7 cellular contexts compared by ENCODE assay signal in genomic region chr19:18637644-18638630, GRCh38. TPM values are rescaled to one million over a fixed set of nuclear protein-coding genes. Genes with fewer than 3 reads are reported as not detected.
DNase-seq lines count a peak whose midpoint lies in the region; ATAC-seq, FAIRE-seq and TF ChIP-seq lines count a peak whose summit lies in the region.

No MANE protein-coding gene starts in this region.

- peak; percentile 84 for FAIRE-seq in G401.6 (lab: Jason Lieb, UNC)

- H3K4me3 Mint-ChIP-seq in mesothelial cell of epicardium: peak overlapping the region; percentile 82

- H3K27me3 Mint-ChIP-seq in mesothelial cell of epicardium (ENCODE audit: low read depth): peaks cover 10% of the 10 kb centered on the region

- peak overlapping the region; percentile 95 for H3K4me3 ChIP-seq in LNCaP clone FGC (ENCODE audit: low read depth, low read length)
- peak overlapping the region; percentile 71 for H3K4me3 ChIP-seq in brain microvascular endothelial cell (ENCODE audit: low read depth, low read length)

- TF ChIP-seq CTCF in LNCaP clone FGC (IDR thresholded peaks at IDR 0.05; ENCODE audit: control insufficient read depth, extremely low read depth, insufficient read depth) (no peak), brain microvascular endothelial cell (IDR thresholded peaks at IDR 0.05; ENCODE audit: low read depth, low read length, missing control alignments) (no peak), mesothelial cell of epicardium (IDR thresholded peaks at IDR 0.05; ENCODE audit: unreplicated experiment) (no peak)

- in situ Hi-C loops in brain microvascular endothelial cell (cut with HindIII; ENCODE audit: low pct_ligation_motif_present, low sequenced_read_pairs): no loop called here

- no peaks in the 10 kb centered on the region for H3K36me3 ChIP-seq in brain microvascular endothelial cell (replicated peaks)

- H3K27ac ChIP-seq in brain microvascular endothelial cell: no peak overlapping the region

- DNase-seq in LNCaP clone FGC (ENCODE audit: low read depth): peak; percentile 65
- no peak for DNase-seq in brain microvascular endothelial cell
- no peak for DNase-seq in mesothelial cell of epicardium (ENCODE audit: low spot score in 2 of 2, unreplicated experiment in 2 of 2)
- no peak for DNase-seq in SW 1271 (lab: John Stamatoyannopoulos, UW)
- no peak for DNase-seq in sciatic nerve (ENCODE audit: low spot score)
- no peak for DNase-seq in NCI-H187 (lab: John Stamatoyannopoulos, UW)

- ATAC-seq in sciatic nerve: no peak

- H3K9me3 Mint-ChIP-seq in mesothelial cell of epicardium: no peaks in the 10 kb centered on the region

- H3K4me1 Mint-ChIP-seq in mesothelial cell of epicardium: peaks cover 13% of the 10 kb centered on the region

- no peaks in the 10 kb centered on the region for H3K36me3 Mint-ChIP-seq in mesothelial cell of epicardium

- no peaks in the 10 kb centered on the region for H3K27me3 ChIP-seq in brain microvascular endothelial cell (replicated peaks)

- peak overlapping the region; percentile 43 for H3K27ac Mint-ChIP-seq in mesothelial cell of epicardium

- intact Hi-C loops in sciatic nerve (cut with DNase I): loop anchor here (10.0 kb wide), 1 partner anchor 303 kb away; no protein-coding TSS in a partner anchor

RNA-seq across cellular contexts. Expression of gene KLHL26, which starts 1.1 kb away (rescaled TPM):
- total RNA-seq in mesothelial cell of epicardium (12.0 to 13.2 TPM (median 12.6 TPM) in 3 replicates), sciatic nerve (26.1 TPM)

RNA-seq across cellular contexts. Expression of gene TMEM59L, which starts 25.3 kb away (rescaled TPM):
- total RNA-seq in mesothelial cell of epicardium (4.9 to 6.4 TPM (median 4.9 TPM) in 3 replicates), sciatic nerve (1.2 TPM)

RNA-seq across cellular contexts. Expression of gene CRLF1, which starts 31.3 kb away (rescaled TPM):
- total RNA-seq in mesothelial cell of epicardium (0.89 to 2.0 TPM (median 1.0 TPM) in 3 replicates), sciatic nerve (4.5 TPM)

RNA-seq across cellular contexts. Expression of gene CRTC1, which starts 45.5 kb away (rescaled TPM):
- total RNA-seq in mesothelial cell of epicardium (29.5 to 31.9 TPM (median 29.5 TPM) in 3 replicates), sciatic nerve (17.5 TPM)

RNA-seq across cellular contexts. Expression of gene REX1BD, which starts 49.3 kb away (rescaled TPM):
- 56.5 to 58.8 TPM (median 58.3 TPM) in 3 replicates for total RNA-seq in mesothelial cell of epicardium
- 58.1 TPM for total RNA-seq in sciatic nerve
